In the genomic region with DNA sequence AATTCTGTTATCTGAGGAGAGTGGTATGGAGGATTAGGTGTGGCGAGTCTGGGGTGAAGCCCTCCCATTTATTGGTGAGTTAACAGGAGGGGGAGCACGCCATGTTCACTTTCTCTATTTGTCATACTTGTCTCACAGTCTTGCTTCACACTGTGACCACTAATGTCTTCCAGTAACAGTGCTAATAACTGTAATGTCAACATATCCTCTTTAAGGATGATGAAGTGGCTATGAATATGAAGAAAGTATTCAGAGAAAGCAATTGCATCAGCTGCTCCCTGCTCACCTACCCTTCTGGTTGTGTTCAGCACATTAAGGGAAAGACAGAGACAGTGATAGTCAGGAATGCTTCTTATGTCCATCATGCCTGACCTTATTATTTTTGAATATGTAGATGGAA, we compare ENCODE assay signal across 21 cellular contexts.
DNase-seq lines count a peak whose midpoint lies in the region; FAIRE-seq and TF ChIP-seq lines count a peak whose summit lies in the region.
"Had no signal": no experiment of that assay in that cellular context is flagged by ENCODE, and none has a peak within 500 bp of the region (broad histone marks: within the 10 kb centered on the region; RNA-seq: fewer than 3 reads in every experiment).

No MANE protein-coding gene starts in this region.

- H3K27ac ChIP-seq in breast epithelium: no peak overlapping the region
- H3K27ac ChIP-seq: heart left ventricle had no signal

- CTCF ChIA-PET in MCF 10A (lab: Yijun Ruan, JAX): interaction anchor here (1.3 kb wide), 1 partner anchor 593 kb away, joined by 3 read pairs; no protein-coding TSS in a partner anchor

- H3K36me3 ChIP-seq in breast epithelium: no peaks in the 10 kb centered on the region
- H3K36me3 ChIP-seq in adipocyte (ENCODE audit: control insufficient read depth, insufficient read depth, low read length, severe bottlenecking): no peaks in the 10 kb centered on the region
- H3K36me3 ChIP-seq: heart left ventricle had no signal

- H3K36me3 Mint-ChIP-seq in MCF 10A (ENCODE audit: insufficient read depth, unreplicated experiment): no peaks in the 10 kb centered on the region
- H3K36me3 Mint-ChIP-seq: CD14-positive monocyte had no signal

- POLR2A ChIA-PET in MCF 10A (lab: Yijun Ruan, JAX): interaction anchor here (1.9 kb wide), 1 partner anchor 9 kb away, joined by 8 read pairs; no protein-coding TSS in a partner anchor

- H3K4me1 Mint-ChIP-seq in MCF 10A (ENCODE audit: insufficient read depth, unreplicated experiment): peaks cover 13% of the 10 kb centered on the region
- H3K4me1 Mint-ChIP-seq: activated CD4-positive, alpha-beta T cell treated with anti-CD3 and anti-CD28 coated beads for 36 hours; CD14-positive monocyte; immature natural killer cell had no signal

- DNase-seq in MCF 10A (ENCODE audit: unreplicated experiment) (peak; percentile 64), breast epithelium (ENCODE audit: low spot score in 2 of 2) (no peak), adipocyte (ENCODE audit: low read depth) (no peak), fibroblast of the aortic adventitia (ENCODE audit: low read depth) (peak; percentile 72), stromal cell of bone marrow (ENCODE audit: low read depth) (peak; percentile 44), SIG-M5 treated with dmso at 0.1 percent for 504 hours (lab: John Stamatoyannopoulos, UW; ENCODE audit: unreplicated experiment) (no peak), D721Med (ENCODE audit: insufficient read length, low spot score) (no peak), DMS53 treated with DMSO at 0.1 percent for 48 hours (lab: John Stamatoyannopoulos, UW; ENCODE audit: unreplicated experiment) (no peak)
- DNase-seq: activated CD4-positive, alpha-beta T cell treated with anti-CD3 and anti-CD28 coated beads for 36 hours; activated effector memory CD4-positive, alpha-beta T cell treated with Interleukin-2 at 50 U/mL for 16 hours; DMS79; heart left ventricle; immature natural killer cell; NCI-H187; nephron progenitor cell; OCI-M1; retina; stimulated activated naive CD8-positive, alpha-beta T cell treated with anti-CD3 and anti-CD28 coated beads, Interleukin-15, Interleukin-2, amounts not matched to agents 100 U/mL and 50 U/mL, for 24 hours had no signal

- BruUV-seq in MCF 10A (replicated peaks; lab: Mats Ljungman, UMichigan): no TSS peak

- no peak for TF ChIP-seq POLR2A in breast epithelium (IDR thresholded peaks at IDR 0.05)

- intact Hi-C loops in MCF 10A (cut with micrococcal nuclease): no loop called here
- intact Hi-C loops in breast epithelium (cut with DNase I; ENCODE audit: low total_unique reads): no loop called here

- H3K27me3 ChIP-seq in breast epithelium (no peaks in the 10 kb centered on the region), adipocyte (replicated peaks; ENCODE audit: control insufficient read depth, insufficient read depth, low read length) (no peaks in the 10 kb centered on the region)
- H3K27me3 ChIP-seq: heart left ventricle had no signal

- H3K9me3 ChIP-seq in breast epithelium (no peaks in the 10 kb centered on the region), adipocyte (ENCODE audit: control insufficient read depth, low read length) (no peaks in the 10 kb centered on the region)

- H3K4me3 ChIP-seq in breast epithelium: no peak overlapping the region
- no peak overlapping the region for H3K4me3 ChIP-seq in adipocyte (ENCODE audit: low read length)
- H3K4me3 ChIP-seq in fibroblast of the aortic adventitia (ENCODE audit: low read depth, low read length): no peak overlapping the region
- H3K4me3 ChIP-seq: heart left ventricle had no signal

- TF ChIP-seq CTCF in MCF 10A (IDR thresholded peaks at IDR 0.05; ENCODE audit: unreplicated experiment): no peak
- no peak for TF ChIP-seq CTCF in breast epithelium (IDR thresholded peaks at IDR 0.05)
- no peak for TF ChIP-seq CTCF in fibroblast of the aortic adventitia (IDR thresholded peaks at IDR 0.05; ENCODE audit: insufficient read depth, low read length)
- TF ChIP-seq CTCF in D721Med (IDR thresholded peaks at IDR 0.05; ENCODE audit: insufficient read depth, missing control alignments): no peak

- H3K4me1 ChIP-seq in breast epithelium (no peaks in the 10 kb centered on the region), adipocyte (ENCODE audit: control insufficient read depth, insufficient read depth, low read length) (peaks cover 38% of the 10 kb centered on the region)
- H3K4me1 ChIP-seq: heart left ventricle had no signal

- peak overlapping the region; percentile 35 for H3K9ac ChIP-seq in adipocyte (ENCODE audit: low read length)

- H3K27ac Mint-ChIP-seq in MCF 10A (ENCODE audit: low read depth, unreplicated experiment): peak overlapping the region; percentile 71
- H3K27ac Mint-ChIP-seq: activated CD4-positive, alpha-beta T cell treated with anti-CD3 and anti-CD28 coated beads for 36 hours; CD14-positive monocyte; immature natural killer cell; nephron progenitor cell had no signal

- H3K27me3 Mint-ChIP-seq in MCF 10A (ENCODE audit: insufficient read depth, unreplicated experiment): no peaks in the 10 kb centered on the region
- H3K27me3 Mint-ChIP-seq: activated CD4-positive, alpha-beta T cell treated with anti-CD3 and anti-CD28 coated beads for 36 hours had no signal

- H3K9me3 Mint-ChIP-seq in MCF 10A (ENCODE audit: unreplicated experiment): no peaks in the 10 kb centered on the region
- H3K9me3 Mint-ChIP-seq: nephron progenitor cell had no signal

- H3K4me3 Mint-ChIP-seq in MCF 10A (ENCODE audit: unreplicated experiment): no peak overlapping the region
- H3K4me3 Mint-ChIP-seq: activated CD4-positive, alpha-beta T cell treated with anti-CD3 and anti-CD28 coated beads for 36 hours; CD14-positive monocyte; immature natural killer cell; nephron progenitor cell had no signal

- FAIRE-seq in D721Med (lab: Jason Lieb, UNC): no peak
- FAIRE-seq: colon, endometrium had no signal

Comparison
In these comparisons a context has a peak if more than half of its experiments do, and no peak if none do; other contexts are left out.
1. DNase-seq: peak in MCF 10A (single experiment), fibroblast of the aortic adventitia (single experiment) and stromal cell of bone marrow (single experiment); none in breast epithelium (0 of 2), adipocyte (single experiment), SIG-M5 treated with dmso at 0.1 percent for 504 hours (single experiment), D721Med (single experiment) and DMS53 treated with DMSO at 0.1 percent for 48 hours (single experiment).